In genomic region chr6:35191899-35192298, GRCh38 we compare ENCODE assay signal across 17 cellular contexts. TPM values are rescaled to one million over a fixed set of nuclear protein-coding genes. Genes with fewer than 3 reads are reported as not detected.
DNase-seq lines count a peak whose midpoint lies in the region; ATAC-seq and TF ChIP-seq lines count a peak whose summit lies in the region.
"Had no signal": no experiment of that assay in that cellular context is flagged by ENCODE, and none has a peak within 500 bp of the region (broad histone marks: within the 10 kb centered on the region; RNA-seq: fewer than 3 reads in every experiment).

No MANE protein-coding gene starts in this region.

- H2BK5ac ChIP-seq in neuronal stem cell (ENCODE audit: low read length): peak overlapping the region; percentile 54

- peak overlapping the region; percentile 76 for H2AK5ac ChIP-seq in neuronal stem cell (ENCODE audit: low read depth, low read length)

- peaks cover 0 to 16% of the 10 kb centered on the region in 2 donors for H3K4me1 ChIP-seq in neuronal stem cell (ENCODE audit: control insufficient read depth in 2 of 2, insufficient read depth in 1 of 2, low read depth in 1 of 2, low read length in 2 of 2)
- H3K4me1 ChIP-seq: Peyer's patch had no signal

- H4K8ac ChIP-seq in neuronal stem cell (ENCODE audit: low read depth, low read length): peak overlapping the region; percentile 74

- DNase-seq in stimulated activated naive CD8-positive, alpha-beta T cell treated with anti-CD3 and anti-CD28 coated beads, Interleukin-15, Interleukin-2, amounts not matched to agents 100 U/mL and 50 U/mL, for 24 hours: peak; percentile 27
- no peak for DNase-seq in stimulated activated naive CD8-positive, alpha-beta T cell treated with anti-CD3 and anti-CD28 coated beads, Interleukin-15, amount 100 ng/mL, for 72 hours
- peak; percentile 16 to 40 (median 39) for DNase-seq in effector memory CD8-positive, alpha-beta T cell
- no peak for DNase-seq in neuronal stem cell (ENCODE audit: low spot score)
- DNase-seq in brain microvascular endothelial cell: no peak
- DNase-seq in effector CD8-positive, alpha-beta T cell (lab: John Stamatoyannopoulos, UW): no peak
- no peak for DNase-seq in Ammon's horn (ENCODE audit: low spot score)
- DNase-seq: ACHN, DMS79 treated with DMSO at 0.1 percent for 48 hours, MV-4-11, NCI-H1694 treated with DMSO at 0.1 percent for 48 hours, NCI-H510A treated with DMSO at 0.1 percent for 48 hours, Peyer's patch, Right ventricle myocardium superior had no signal

- H3K36me3 Mint-ChIP-seq in effector memory CD8-positive, alpha-beta T cell (ENCODE audit: insufficient read depth): peaks cover 2% of the 10 kb centered on the region

- no peak for TF ChIP-seq CTCF in brain microvascular endothelial cell (IDR thresholded peaks at IDR 0.05; ENCODE audit: low read depth, low read length, missing control alignments)

- no peak overlapping the region for H3K4me2 ChIP-seq in neuronal stem cell (ENCODE audit: insufficient read depth, low read length, poor library complexity, severe bottlenecking)
- H3K4me2 ChIP-seq: KMS-11 had no signal

- peaks cover 0 to 6% of the 10 kb centered on the region in 2 donors for H3K9me3 ChIP-seq in neuronal stem cell (replicated peaks in 1 of 2; ENCODE audit: control insufficient read depth in 2 of 2, insufficient read depth in 1 of 2, low read depth in 1 of 2, low read length in 2 of 2)
- H3K9me3 ChIP-seq: Peyer's patch had no signal

- no peak overlapping the region for H3K14ac ChIP-seq in neuronal stem cell (ENCODE audit: low read length)

- no peak overlapping the region for H4K91ac ChIP-seq in neuronal stem cell (ENCODE audit: low read depth, low read length, poor library complexity)

- no peak overlapping the region for H3K4me3 Mint-ChIP-seq in stimulated activated naive CD8-positive, alpha-beta T cell treated with anti-CD3 and anti-CD28 coated beads, Interleukin-15, amount 100 ng/mL, for 72 hours
- H3K4me3 Mint-ChIP-seq in effector memory CD8-positive, alpha-beta T cell: peak overlapping the region; percentile 17 to 62

- peaks cover 0 to 5% (median 0%) of the 10 kb centered on the region in 3 experiments for H3K27me3 ChIP-seq in neuronal stem cell (ENCODE audit: control insufficient read depth in 3 of 3, insufficient read depth in 3 of 3, low read depth in 1 of 3, low read length in 3 of 3)
- no peaks in the 10 kb centered on the region for H3K27me3 ChIP-seq in brain microvascular endothelial cell (replicated peaks)
- H3K27me3 ChIP-seq: Peyer's patch had no signal

- H3K4me3 ChIP-seq in neuronal stem cell (ENCODE audit: low read length in 2 of 2) (no peak overlapping the region), brain microvascular endothelial cell (ENCODE audit: low read depth, low read length) (no peak overlapping the region)
- H3K4me3 ChIP-seq: Peyer's patch, SK-N-MC had no signal

- H2AFZ ChIP-seq in neuronal stem cell (ENCODE audit: low read length): no peak overlapping the region

- peak overlapping the region; percentile 44 for H3K18ac ChIP-seq in neuronal stem cell (ENCODE audit: low read length)

- no peak overlapping the region for H3K9ac ChIP-seq in neuronal stem cell (ENCODE audit: low read depth, low read length, poor library complexity)
- H3K9ac ChIP-seq: KMS-11 had no signal

- H3K27ac Mint-ChIP-seq in stimulated activated naive CD8-positive, alpha-beta T cell treated with anti-CD3 and anti-CD28 coated beads, Interleukin-15, amount 100 ng/mL, for 72 hours: no peak overlapping the region
- peak overlapping the region; percentile 85 to 90 for H3K27ac Mint-ChIP-seq in effector memory CD8-positive, alpha-beta T cell

- H2BK120ac ChIP-seq in neuronal stem cell (ENCODE audit: low read depth, low read length): peak overlapping the region; percentile 16

- in situ Hi-C loops in brain microvascular endothelial cell (cut with HindIII; ENCODE audit: low pct_ligation_motif_present, low sequenced_read_pairs): no loop called here

- H3K4ac ChIP-seq in neuronal stem cell (ENCODE audit: low read length): no peak overlapping the region

- peak overlapping the region; percentile 10 for H3K23ac ChIP-seq in neuronal stem cell (ENCODE audit: low read depth, low read length, poor library complexity)

- no peaks in the 10 kb centered on the region for H3K36me3 ChIP-seq in neuronal stem cell (replicated peaks in 1 of 2; ENCODE audit: control insufficient read depth in 2 of 2, insufficient read depth in 2 of 2, low read length in 2 of 2)
- H3K36me3 ChIP-seq in brain microvascular endothelial cell (replicated peaks): no peaks in the 10 kb centered on the region
- H3K36me3 ChIP-seq: Peyer's patch had no signal

- H3K79me1 ChIP-seq in neuronal stem cell (ENCODE audit: low read depth, low read length): no peaks in the 10 kb centered on the region

- H3K27ac ChIP-seq in neuronal stem cell (replicated peaks; ENCODE audit: low read length) (no peak overlapping the region), brain microvascular endothelial cell (no peak overlapping the region)
- H3K27ac ChIP-seq: C4-2B, KMS-11, Peyer's patch, SK-N-MC had no signal

- peak overlapping the region; percentile 35 for H2BK12ac ChIP-seq in neuronal stem cell (ENCODE audit: low read length)

- peak; percentile 31 for ATAC-seq in stimulated activated naive CD8-positive, alpha-beta T cell treated with anti-CD3 and anti-CD28 coated beads, Interleukin-15, Interleukin-2, amounts not matched to agents 100 U/mL and 50 U/mL, for 24 hours
- no peak for ATAC-seq in stimulated activated naive CD8-positive, alpha-beta T cell treated with anti-CD3 and anti-CD28 coated beads, Interleukin-15, amount 100 ng/mL, for 72 hours
- ATAC-seq in effector memory CD8-positive, alpha-beta T cell (replicated peaks): peak; percentile 85

- peak overlapping the region; percentile 68 for H2BK15ac ChIP-seq in neuronal stem cell (ENCODE audit: low read length)

- no peaks in the 10 kb centered on the region for H3K9me3 Mint-ChIP-seq in stimulated activated naive CD8-positive, alpha-beta T cell treated with anti-CD3 and anti-CD28 coated beads, Interleukin-15, amount 100 ng/mL, for 72 hours
- H3K9me3 Mint-ChIP-seq in effector memory CD8-positive, alpha-beta T cell: no peaks in the 10 kb centered on the region

- H3K27me3 Mint-ChIP-seq in stimulated activated naive CD8-positive, alpha-beta T cell treated with anti-CD3 and anti-CD28 coated beads, Interleukin-15, amount 100 ng/mL, for 72 hours: peaks cover 23% of the 10 kb centered on the region
- peaks cover 22% of the 10 kb centered on the region in 2 donors for H3K27me3 Mint-ChIP-seq in effector memory CD8-positive, alpha-beta T cell

- no CpG with 5 or more reads among the region's 11 CpGs for WGBS in neuronal stem cell (ENCODE audit: extremely low coverage in 2 of 2, insufficient read length in 2 of 2, insufficient replicate concordance in 1 of 2), 2 donors

- H3K4me1 Mint-ChIP-seq in stimulated activated naive CD8-positive, alpha-beta T cell treated with anti-CD3 and anti-CD28 coated beads, Interleukin-15, amount 100 ng/mL, for 72 hours: peaks cover 16% of the 10 kb centered on the region
- H3K4me1 Mint-ChIP-seq in effector memory CD8-positive, alpha-beta T cell (ENCODE audit: low read depth in 2 of 2): peaks cover 20 to 22% of the 10 kb centered on the region in 2 donors

RNA-seq across cellular contexts. Expression of gene SCUBE3, which starts 21.9 kb away (rescaled TPM):
- polyA plus RNA-seq in neuronal stem cell (2013, experiment 1 of 2): 17.3 TPM
- polyA plus RNA-seq in neuronal stem cell (2013, experiment 2 of 2): 17.3 TPM

RNA-seq across cellular contexts. Expression of gene TCP11, which starts 50.8 kb away (rescaled TPM):
- polyA plus RNA-seq in neuronal stem cell (2013, experiment 1 of 2): 0.47 TPM
- 0.40 TPM for polyA plus RNA-seq in neuronal stem cell (2013, experiment 2 of 2)

Comparison
In these comparisons a context has a peak if more than half of its experiments do, and no peak if none do; other contexts are left out.
1. DNase-seq: peak in stimulated activated naive CD8-positive, alpha-beta T cell treated with anti-CD3 and anti-CD28 coated beads, Interleukin-15, Interleukin-2, amounts not matched to agents 100 U/mL and 50 U/mL, for 24 hours (single experiment) and effector memory CD8-positive, alpha-beta T cell (3 of 3); none in stimulated activated naive CD8-positive, alpha-beta T cell treated with anti-CD3 and anti-CD28 coated beads, Interleukin-15, amount 100 ng/mL, for 72 hours (0 of 2), neuronal stem cell (single experiment), brain microvascular endothelial cell (single experiment), effector CD8-positive, alpha-beta T cell (single experiment) and Ammon's horn (single experiment).
2. H3K27ac Mint-ChIP-seq: peak in effector memory CD8-positive, alpha-beta T cell (2 of 2); none in stimulated activated naive CD8-positive, alpha-beta T cell treated with anti-CD3 and anti-CD28 coated beads, Interleukin-15, amount 100 ng/mL, for 72 hours (0 of 2).
3. H3K4me3 Mint-ChIP-seq: peak in effector memory CD8-positive, alpha-beta T cell (2 of 2); none in stimulated activated naive CD8-positive, alpha-beta T cell treated with anti-CD3 and anti-CD28 coated beads, Interleukin-15, amount 100 ng/mL, for 72 hours (0 of 2).